In genomic region chr10:104925232-104925851, GRCh38 we compare ENCODE assay signal across 8 cellular contexts.
A peak's percentile ranks its signal among the peaks of the same experiment; 100 is the strongest.
DNase-seq lines count a peak whose midpoint lies in the region; ATAC-seq and TF ChIP-seq lines count a peak whose summit lies in the region.

No MANE protein-coding gene starts in this region.

- no peak overlapping the region for H2AK5ac ChIP-seq in trophoblast cell (ENCODE audit: low read length)

- H2BK12ac ChIP-seq in trophoblast cell (ENCODE audit: low read length) = no peak overlapping the region

- H3K36me3 ChIP-seq in esophagus muscularis mucosa = no peaks in the 10 kb centered on the region
- no peaks in the 10 kb centered on the region for H3K36me3 ChIP-seq in trophoblast cell (ENCODE audit: control insufficient read depth in 1 of 2, insufficient read depth in 2 of 2, low read length in 2 of 2)

- peak; percentile 57 for DNase-seq in activated CD4-positive, alpha-beta T cell treated with anti-CD3 and anti-CD28 coated beads for 48 hours
- no peak for DNase-seq in activated CD4-positive, alpha-beta T cell treated with anti-CD3 and anti-CD28 coated beads for 1 hour
- peak; percentile 40 for DNase-seq in RPMI7951 (ENCODE audit: low read depth)
- no peak for DNase-seq in esophagus muscularis mucosa (ENCODE audit: extremely low spot score)
- peak; percentile 32 to 69 for DNase-seq in trophoblast cell

- ATAC-seq in HG02870 (IDR thresholded peaks at IDR 0.05; ENCODE audit: unreplicated experiment) (peak; percentile 37), HG02759 (IDR thresholded peaks at IDR 0.05; ENCODE audit: unreplicated experiment) (no peak), HG03342 (IDR thresholded peaks at IDR 0.05; ENCODE audit: unreplicated experiment) (no peak)

- no peak overlapping the region for H3K18ac ChIP-seq in trophoblast cell (ENCODE audit: low read length)

- no peak for TF ChIP-seq EP300 in esophagus muscularis mucosa (IDR thresholded peaks at IDR 0.05)

- H3K79me2 ChIP-seq in trophoblast cell (ENCODE audit: control insufficient read depth, insufficient read depth, low read length, poor library complexity) = no peaks in the 10 kb centered on the region

- WGBS in esophagus muscularis mucosa = 64% methylated on average over 3 of the region's 3 CpGs
- WGBS in trophoblast cell (ENCODE audit: extremely low coverage, insufficient coverage, insufficient read length) = no CpG with 5 or more reads among the region's 3 CpGs

- H3K9ac ChIP-seq in trophoblast cell (ENCODE audit: low read length) = no peak overlapping the region

- H4K8ac ChIP-seq in trophoblast cell (ENCODE audit: low read depth, low read length) = no peak overlapping the region

- no peak overlapping the region for H3K4me2 ChIP-seq in trophoblast cell (ENCODE audit: low read length)

- no peak overlapping the region for H3K23ac ChIP-seq in trophoblast cell (ENCODE audit: low read length)

- H3K4ac ChIP-seq in trophoblast cell (ENCODE audit: low read depth, low read length) = no peak overlapping the region

- H3K27me3 ChIP-seq in esophagus muscularis mucosa (no peaks in the 10 kb centered on the region), trophoblast cell (ENCODE audit: insufficient read depth, low read length) (no peaks in the 10 kb centered on the region)

- H3K14ac ChIP-seq in trophoblast cell (ENCODE audit: low read length) = no peak overlapping the region

- no peak overlapping the region for H2BK5ac ChIP-seq in trophoblast cell (ENCODE audit: low read depth, low read length, poor library complexity)

- no peak overlapping the region for H3K27ac ChIP-seq in esophagus muscularis mucosa (replicated peaks in 1 of 4)
- H3K27ac ChIP-seq in trophoblast cell (ENCODE audit: low read depth, low read length) = no peak overlapping the region

- peaks cover 0 to 3% (median 0%) of the 10 kb centered on the region in 4 donors for H3K9me3 ChIP-seq in esophagus muscularis mucosa
- no peaks in the 10 kb centered on the region for H3K9me3 ChIP-seq in trophoblast cell (ENCODE audit: insufficient read depth, low read depth, low read length)

- no peak overlapping the region for H3K4me3 ChIP-seq in esophagus muscularis mucosa
- no peak overlapping the region for H3K4me3 ChIP-seq in trophoblast cell (ENCODE audit: low read depth, low read length)

- H4K91ac ChIP-seq in trophoblast cell (ENCODE audit: low read depth, low read length) = no peak overlapping the region

- peak in 2 of 3 experiments; percentile 46 to 57 for TF ChIP-seq CTCF in esophagus muscularis mucosa (IDR thresholded peaks at IDR 0.05)

- H2AFZ ChIP-seq in trophoblast cell (ENCODE audit: insufficient read depth, low read length, poor library complexity) = no peak overlapping the region

- H3K4me1 ChIP-seq in esophagus muscularis mucosa (no peaks in the 10 kb centered on the region), trophoblast cell (ENCODE audit: control insufficient read depth in 1 of 2, insufficient read depth in 2 of 2, low read length in 2 of 2) (no peaks in the 10 kb centered on the region)

- no peak overlapping the region for H4K12ac ChIP-seq in trophoblast cell (ENCODE audit: low read depth, low read length)

- no peak for TF ChIP-seq POLR2A in esophagus muscularis mucosa (IDR thresholded peaks at IDR 0.05; ENCODE audit: low read depth)

- intact Hi-C loops in esophagus muscularis mucosa (cut with DNase I) = loop anchor here (10.0 kb wide), 2 partner anchors 281 to 341 kb away; partner anchors contain the start of gene SORCS3

- no peaks in the 10 kb centered on the region for H3K79me1 ChIP-seq in trophoblast cell (ENCODE audit: low read length)

- H2BK120ac ChIP-seq in trophoblast cell (ENCODE audit: insufficient read depth, low read length, poor library complexity) = no peak overlapping the region

Comparison
In these comparisons a context has a peak if more than half of its experiments do, and no peak if none do; other contexts are left out.
1. DNase-seq: peak in activated CD4-positive, alpha-beta T cell treated with anti-CD3 and anti-CD28 coated beads for 48 hours (single experiment), RPMI7951 (single experiment) and trophoblast cell (2 of 2); none in activated CD4-positive, alpha-beta T cell treated with anti-CD3 and anti-CD28 coated beads for 1 hour (single experiment) and esophagus muscularis mucosa (single experiment).